Comparison of ENCODE assay signal across 8 cellular contexts in the genomic region with DNA sequence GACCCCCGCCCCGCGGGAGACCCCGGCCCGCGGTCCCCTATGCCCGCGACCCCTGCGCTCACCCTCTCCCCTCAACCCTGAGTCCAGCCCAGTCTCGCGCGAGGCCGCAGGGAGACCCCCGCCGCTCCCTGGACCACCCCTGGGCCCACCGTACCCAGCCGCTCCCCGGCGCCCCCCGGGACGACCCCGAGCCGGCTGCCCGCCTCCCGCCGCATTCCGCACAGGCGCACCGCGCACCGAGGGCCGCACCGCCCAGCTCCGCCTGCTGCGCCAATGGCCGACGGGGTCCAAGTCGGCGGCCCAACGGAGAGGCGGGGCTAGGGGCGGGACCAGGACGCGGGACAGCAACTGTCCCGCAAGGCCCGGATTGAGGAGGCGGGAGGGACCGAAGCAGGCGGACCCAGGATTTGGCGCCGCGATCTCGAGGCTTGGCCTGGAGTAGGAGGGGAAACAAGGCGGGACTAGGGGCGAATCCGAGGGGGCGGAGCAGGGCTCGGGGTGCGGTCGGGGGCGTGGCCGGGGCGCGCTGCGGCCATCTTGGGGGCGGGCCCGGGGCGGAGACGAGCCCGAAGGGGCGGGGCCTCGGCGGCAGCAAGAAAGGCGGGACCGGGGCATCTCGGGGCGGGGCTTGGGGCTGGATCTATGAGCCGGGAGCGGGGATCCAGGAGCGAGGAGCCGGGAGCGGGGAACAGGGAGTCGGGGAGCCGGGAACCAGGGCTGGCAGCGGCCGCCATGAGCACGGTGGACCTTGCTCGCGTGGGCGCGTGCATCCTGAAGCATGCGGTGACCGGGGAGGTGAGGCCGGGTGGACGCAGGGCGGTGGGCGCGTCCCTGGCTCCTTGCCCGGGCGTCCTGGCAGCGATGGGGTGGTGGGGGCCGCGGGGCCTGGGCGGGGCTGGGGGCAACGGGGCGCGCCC. TPM values are rescaled to one million over a fixed set of nuclear protein-coding genes. Genes with fewer than 3 reads are reported as not detected.
DNase-seq lines count a peak whose midpoint lies in the region; ATAC-seq, FAIRE-seq and TF ChIP-seq lines count a peak whose summit lies in the region.

A gene with protein sequence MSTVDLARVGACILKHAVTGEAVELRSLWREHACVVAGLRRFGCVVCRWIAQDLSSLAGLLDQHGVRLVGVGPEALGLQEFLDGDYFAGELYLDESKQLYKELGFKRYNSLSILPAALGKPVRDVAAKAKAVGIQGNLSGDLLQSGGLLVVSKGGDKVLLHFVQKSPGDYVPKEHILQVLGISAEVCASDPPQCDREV (plus strand): TSS at position 624 of the 917 bp plus-strand sequence. CDS start 109 bp downstream, at position 733.

- peak; percentile 100 for DNase-seq in AG08395 (ENCODE audit: low spot score)
- peak; percentile 99 for DNase-seq in NCI-H345 (lab: John Stamatoyannopoulos, UW)
- DNase-seq in WTC11 (ENCODE audit: low spot score), result peak; percentile 98
- peak; percentile 94 for DNase-seq in bronchial epithelial cell (ENCODE audit: low read depth)

- no peak for FAIRE-seq in bronchial epithelial cell (lab: Jason Lieb, UNC)

- TF ChIP-seq CTCF in WTC11 (IDR thresholded peaks at IDR 0.05) (no peak), bronchial epithelial cell (IDR thresholded peaks at IDR 0.05; ENCODE audit: insufficient read depth, low read length, severe bottlenecking) (no peak)

- POLR2A ChIA-PET in WTC11 (lab: Charles Lee), result interaction anchor here (1.0 to 1.9 kb wide), 3 partner anchors 9 to 40 kb away, joined by 3 to 6 read pairs (median 3); no protein-coding TSS in a partner anchor

- peaks cover 15% of the 10 kb centered on the region for H3K36me3 Mint-ChIP-seq in WTC11

- peaks cover 3% of the 10 kb centered on the region; the same call in 1 of the 2 replicates for H3K27me3 Mint-ChIP-seq in WTC11 (ENCODE audit: low read depth)

- peak within 1 kb of the TSS; percentile 82; the same call in 1 of the 2 replicates for H3K27ac Mint-ChIP-seq in WTC11

- peak; percentile 65 for ATAC-seq in GM18909 (IDR thresholded peaks at IDR 0.05; ENCODE audit: poor library complexity, unreplicated experiment)
- ATAC-seq in HG03159 (IDR thresholded peaks at IDR 0.05; ENCODE audit: unreplicated experiment), result peak; percentile 64
- ATAC-seq in WTC11, result peak; percentile 90

- H3K9ac ChIP-seq in iPS-20b (ENCODE audit: low read depth, low read length), result peak within 1 kb of the TSS; percentile 93

- peak within 1 kb of the TSS; percentile 76 for H3K27ac ChIP-seq in iPS-20b (ENCODE audit: low read length)
- H3K27ac ChIP-seq in skin epidermis, result peak within 1 kb of the TSS; percentile 83 to 99 (median 96)

- H3K27me3 ChIP-seq in bronchial epithelial cell (ENCODE audit: control insufficient read depth, insufficient read depth, low read length) (no peaks in the 10 kb centered on the region), iPS-20b (ENCODE audit: insufficient read depth, low read length) (no peaks in the 10 kb centered on the region)

- peaks cover 4% of the 10 kb centered on the region for H3K9me3 Mint-ChIP-seq in WTC11

- CTCF ChIA-PET in WTC11 (lab: Charles Lee), result interaction anchor here (0.8 to 3.5 kb wide), 9 partner anchors 24 to 1005 kb away, joined by 3 to 28 read pairs (median 4); partner anchors contain the start of gene TNFRSF14

- peak within 1 kb of the TSS; percentile 52 for H3K4me3 ChIP-seq in bronchial epithelial cell (ENCODE audit: low read depth, low read length)
- peak within 1 kb of the TSS; percentile 84 for H3K4me3 ChIP-seq in iPS-20b (ENCODE audit: low read length)
- peak within 1 kb of the TSS; percentile 66 to 89 (median 77) for H3K4me3 ChIP-seq in skin epidermis

- peaks cover 4% of the 10 kb centered on the region for H3K36me3 ChIP-seq in bronchial epithelial cell (ENCODE audit: control insufficient read depth, insufficient read depth, low read length)
- H3K36me3 ChIP-seq in iPS-20b (ENCODE audit: insufficient read depth, low read depth, low read length), result no peaks in the 10 kb centered on the region

- H3K4me1 Mint-ChIP-seq in WTC11, result peaks cover 19% of the 10 kb centered on the region

- H3K4me1 ChIP-seq in iPS-20b (ENCODE audit: insufficient read depth, low read length), result peaks cover 4% of the 10 kb centered on the region; the same call in 1 of the 2 replicates

- H3K4me3 Mint-ChIP-seq in WTC11, result peak within 1 kb of the TSS; percentile 77

- no peaks in the 10 kb centered on the region for H3K9me3 ChIP-seq in iPS-20b (ENCODE audit: insufficient read depth, low read depth, low read length)

TF ChIP-seq in WTC11, 78 proteins besides CTCF, POLR2A, EP300 and RAD21 (continues in another document):
- no peak for TF ChIP-seq CREM (CRISPR knock-in tag; IDR thresholded peaks at IDR 0.05)
- TF ChIP-seq ESRRA (CRISPR knock-in tag; IDR thresholded peaks at IDR 0.05; ENCODE audit: borderline replicate concordance), result no peak
- no peak for TF ChIP-seq ZNF396 (CRISPR knock-in tag; IDR thresholded peaks at IDR 0.05; ENCODE audit: borderline replicate concordance)
- TF ChIP-seq ZBTB21 (CRISPR knock-in tag; IDR thresholded peaks at IDR 0.05; ENCODE audit: borderline replicate concordance), result no peak
- TF ChIP-seq CBFB (CRISPR knock-in tag; IDR thresholded peaks at IDR 0.05; ENCODE audit: low read depth), result no peak
- no peak for TF ChIP-seq CREB1 (CRISPR knock-in tag; IDR thresholded peaks at IDR 0.05)
- TF ChIP-seq, protein P1, sequence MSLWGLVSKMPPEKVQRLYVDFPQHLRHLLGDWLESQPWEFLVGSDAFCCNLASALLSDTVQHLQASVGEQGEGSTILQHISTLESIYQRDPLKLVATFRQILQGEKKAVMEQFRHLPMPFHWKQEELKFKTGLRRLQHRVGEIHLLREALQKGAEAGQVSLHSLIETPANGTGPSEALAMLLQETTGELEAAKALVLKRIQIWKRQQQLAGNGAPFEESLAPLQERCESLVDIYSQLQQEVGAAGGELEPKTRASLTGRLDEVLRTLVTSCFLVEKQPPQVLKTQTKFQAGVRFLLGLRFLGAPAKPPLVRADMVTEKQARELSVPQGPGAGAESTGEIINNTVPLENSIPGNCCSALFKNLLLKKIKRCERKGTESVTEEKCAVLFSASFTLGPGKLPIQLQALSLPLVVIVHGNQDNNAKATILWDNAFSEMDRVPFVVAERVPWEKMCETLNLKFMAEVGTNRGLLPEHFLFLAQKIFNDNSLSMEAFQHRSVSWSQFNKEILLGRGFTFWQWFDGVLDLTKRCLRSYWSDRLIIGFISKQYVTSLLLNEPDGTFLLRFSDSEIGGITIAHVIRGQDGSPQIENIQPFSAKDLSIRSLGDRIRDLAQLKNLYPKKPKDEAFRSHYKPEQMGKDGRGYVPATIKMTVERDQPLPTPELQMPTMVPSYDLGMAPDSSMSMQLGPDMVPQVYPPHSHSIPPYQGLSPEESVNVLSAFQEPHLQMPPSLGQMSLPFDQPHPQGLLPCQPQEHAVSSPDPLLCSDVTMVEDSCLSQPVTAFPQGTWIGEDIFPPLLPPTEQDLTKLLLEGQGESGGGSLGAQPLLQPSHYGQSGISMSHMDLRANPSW (CRISPR knock-in tag; conservative IDR thresholded peaks at IDR 0.05; ENCODE audit: low read depth), result no peak
- no peak for TF ChIP-seq ZNF416 (CRISPR knock-in tag; IDR thresholded peaks at IDR 0.05)
- no peak for TF ChIP-seq MXD4 (CRISPR knock-in tag; IDR thresholded peaks at IDR 0.05; ENCODE audit: borderline replicate concordance)
- no peak for TF ChIP-seq JAZF1 (CRISPR knock-in tag; IDR thresholded peaks at IDR 0.05)
- TF ChIP-seq, protein P2, sequence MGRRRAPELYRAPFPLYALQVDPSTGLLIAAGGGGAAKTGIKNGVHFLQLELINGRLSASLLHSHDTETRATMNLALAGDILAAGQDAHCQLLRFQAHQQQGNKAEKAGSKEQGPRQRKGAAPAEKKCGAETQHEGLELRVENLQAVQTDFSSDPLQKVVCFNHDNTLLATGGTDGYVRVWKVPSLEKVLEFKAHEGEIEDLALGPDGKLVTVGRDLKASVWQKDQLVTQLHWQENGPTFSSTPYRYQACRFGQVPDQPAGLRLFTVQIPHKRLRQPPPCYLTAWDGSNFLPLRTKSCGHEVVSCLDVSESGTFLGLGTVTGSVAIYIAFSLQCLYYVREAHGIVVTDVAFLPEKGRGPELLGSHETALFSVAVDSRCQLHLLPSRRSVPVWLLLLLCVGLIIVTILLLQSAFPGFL (CRISPR knock-in tag; IDR thresholded peaks at IDR 0.05; ENCODE audit: borderline replicate concordance), result no peak
- TF ChIP-seq TEAD4 (CRISPR knock-in tag; IDR thresholded peaks at IDR 0.05), result no peak
- TF ChIP-seq NR1H2 (CRISPR knock-in tag; IDR thresholded peaks at IDR 0.05), result no peak
- TF ChIP-seq TP53 (CRISPR knock-in tag; IDR thresholded peaks at IDR 0.05), result no peak
- TF ChIP-seq, protein P3, sequence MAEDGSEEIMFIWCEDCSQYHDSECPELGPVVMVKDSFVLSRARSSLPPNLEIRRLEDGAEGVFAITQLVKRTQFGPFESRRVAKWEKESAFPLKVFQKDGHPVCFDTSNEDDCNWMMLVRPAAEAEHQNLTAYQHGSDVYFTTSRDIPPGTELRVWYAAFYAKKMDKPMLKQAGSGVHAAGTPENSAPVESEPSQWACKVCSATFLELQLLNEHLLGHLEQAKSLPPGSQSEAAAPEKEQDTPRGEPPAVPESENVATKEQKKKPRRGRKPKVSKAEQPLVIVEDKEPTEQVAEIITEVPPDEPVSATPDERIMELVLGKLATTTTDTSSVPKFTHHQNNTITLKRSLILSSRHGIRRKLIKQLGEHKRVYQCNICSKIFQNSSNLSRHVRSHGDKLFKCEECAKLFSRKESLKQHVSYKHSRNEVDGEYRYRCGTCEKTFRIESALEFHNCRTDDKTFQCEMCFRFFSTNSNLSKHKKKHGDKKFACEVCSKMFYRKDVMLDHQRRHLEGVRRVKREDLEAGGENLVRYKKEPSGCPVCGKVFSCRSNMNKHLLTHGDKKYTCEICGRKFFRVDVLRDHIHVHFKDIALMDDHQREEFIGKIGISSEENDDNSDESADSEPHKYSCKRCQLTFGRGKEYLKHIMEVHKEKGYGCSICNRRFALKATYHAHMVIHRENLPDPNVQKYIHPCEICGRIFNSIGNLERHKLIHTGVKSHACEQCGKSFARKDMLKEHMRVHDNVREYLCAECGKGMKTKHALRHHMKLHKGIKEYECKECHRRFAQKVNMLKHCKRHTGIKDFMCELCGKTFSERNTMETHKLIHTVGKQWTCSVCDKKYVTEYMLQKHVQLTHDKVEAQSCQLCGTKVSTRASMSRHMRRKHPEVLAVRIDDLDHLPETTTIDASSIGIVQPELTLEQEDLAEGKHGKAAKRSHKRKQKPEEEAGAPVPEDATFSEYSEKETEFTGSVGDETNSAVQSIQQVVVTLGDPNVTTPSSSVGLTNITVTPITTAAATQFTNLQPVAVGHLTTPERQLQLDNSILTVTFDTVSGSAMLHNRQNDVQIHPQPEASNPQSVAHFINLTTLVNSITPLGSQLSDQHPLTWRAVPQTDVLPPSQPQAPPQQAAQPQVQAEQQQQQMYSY (CRISPR knock-in tag; IDR thresholded peaks at IDR 0.05), result peak; percentile 96
- TF ChIP-seq RELA (CRISPR knock-in tag; IDR thresholded peaks at IDR 0.05; ENCODE audit: borderline replicate concordance), result no peak
- no peak for TF ChIP-seq NFE2L1 (CRISPR knock-in tag; IDR thresholded peaks at IDR 0.05)

RNA-seq across cellular contexts. Expression of the gene that starts here (rescaled TPM):
- total RNA-seq in WTC11 (2021), result 47.8 to 51.1 TPM (median 50.3 TPM) in 3 replicates
- total RNA-seq in bronchial epithelial cell, result 5.2 and 6.8 TPM in 2 replicates

Comparison
In these comparisons a context has a peak if more than half of its experiments do, and no peak if none do; other contexts are left out.
1. Peak in every context shown above with its lines: DNase-seq, ATAC-seq, H3K4me3 ChIP-seq and H3K27ac ChIP-seq.